In genomic region chr4:152389359-152389758, GRCh38 we compare ENCODE assay signal across 4 cellular contexts.
"Had no signal": no experiment of that assay in that cellular context is flagged by ENCODE, and none has a peak within 500 bp of the region (broad histone marks: within the 10 kb centered on the region; RNA-seq: fewer than 3 reads in every experiment).

No MANE protein-coding gene starts in this region.

- DNase-seq: GDM1, GF-D8 had no signal

- FAIRE-seq: GM12891, GM18507 had no signal
